ENCODE assay signal across 8 cellular contexts in genomic region chr1:117534995-117535467, GRCh38.
DNase-seq lines count a peak whose midpoint lies in the region; ATAC-seq and TF ChIP-seq lines count a peak whose summit lies in the region.

No MANE protein-coding gene starts in this region.

- H3K9me2 ChIP-seq in OCI-LY7 (ENCODE audit: insufficient read depth, low read length) = no peaks in the 10 kb centered on the region

- ATAC-seq in GM21529 (IDR thresholded peaks at IDR 0.05; ENCODE audit: unreplicated experiment) = peak; percentile 83
- ATAC-seq in Right ventricle myocardium superior (ENCODE audit: poor library complexity) = peak; percentile 94

- CTCF ChIA-PET in OCI-LY7 (lab: Charles Lee; ENCODE audit: unreplicated experiment) = interaction anchor here (0.6 to 4.2 kb wide), 17 partner anchors 21 to 346 kb away, joined by 3 to 32 read pairs (median 8); no protein-coding TSS in a partner anchor

- peak; percentile 94 for TF ChIP-seq CTCF in OCI-LY7 (conservative IDR thresholded peaks at IDR 0.05; ENCODE audit: low read length)

- POLR2A ChIA-PET in OCI-LY7 (lab: Charles Lee) = interaction anchor here (0.7 to 4.6 kb wide), 23 partner anchors 13 to 638 kb away, joined by 3 to 38 read pairs (median 5); partner anchors contain the start of gene TENT5C

- H3K9ac ChIP-seq in rectal smooth muscle tissue (ENCODE audit: low read length) = no peak overlapping the region

- peak; percentile 69 for DNase-seq in EH (ENCODE audit: low read depth)
- DNase-seq in HuH-7.5 (ENCODE audit: low spot score) = peak; percentile 12
- peak; percentile 85 for DNase-seq in OCI-LY7 (ENCODE audit: low spot score)
- peak; percentile 7 for DNase-seq in activated effector memory CD4-positive, alpha-beta T cell treated with Interleukin-2 at 50 U/mL for 16 hours
- no peak for DNase-seq in Right ventricle myocardium superior
- DNase-seq in T1000 (lab: John Stamatoyannopoulos, UW) = no peak

- no peaks in the 10 kb centered on the region for H3K27me3 ChIP-seq in rectal smooth muscle tissue (ENCODE audit: control insufficient read depth, insufficient read depth, low read length)

- H3K4me2 ChIP-seq in OCI-LY7 (ENCODE audit: low read length) = peak overlapping the region; percentile 49

- no peak overlapping the region for H3K4me3 ChIP-seq in OCI-LY7 (ENCODE audit: low read depth, low read length, poor library complexity, severe bottlenecking)
- peak overlapping the region; percentile 36 for H3K4me3 ChIP-seq in rectal smooth muscle tissue (ENCODE audit: low read length)

- H3K27ac ChIP-seq in OCI-LY7 (ENCODE audit: low read depth, low read length, poor library complexity, severe bottlenecking) (no peak overlapping the region), rectal smooth muscle tissue (ENCODE audit: low read depth, low read length) (no peak overlapping the region)

- H2AFZ ChIP-seq in OCI-LY7 (ENCODE audit: low read length) = peak overlapping the region; percentile 63; the same call in 1 of the 2 replicates

- H4K20me1 ChIP-seq in OCI-LY7 (ENCODE audit: insufficient read depth, low read length) = no peaks in the 10 kb centered on the region

- BruUV-seq in OCI-LY7 (replicated peaks; lab: Mats Ljungman, UMichigan) = no TSS peak

- no peaks in the 10 kb centered on the region for H3K36me3 ChIP-seq in OCI-LY7 (ENCODE audit: insufficient read depth, low read length)
- H3K36me3 ChIP-seq in rectal smooth muscle tissue (ENCODE audit: control insufficient read depth, insufficient read depth, low read length) = no peaks in the 10 kb centered on the region

- intact Hi-C loops in OCI-LY7 (cut with micrococcal nuclease; ENCODE audit: unreplicated experiment) = loop anchor here (1.0 to 5.0 kb wide), 5 partner anchors 122 to 223 kb away; no protein-coding TSS in a partner anchor
- intact Hi-C loops in Right ventricle myocardium superior (cut with DNase I) = loop anchor here (5.0 to 10.0 kb wide), 2 partner anchors 70 to 222 kb away; partner anchors contain the start of gene TENT5C

- no peaks in the 10 kb centered on the region for H3K9me3 ChIP-seq in OCI-LY7 (ENCODE audit: low read length)

- H3K4me1 ChIP-seq in OCI-LY7 (ENCODE audit: insufficient read depth, low read length, poor library complexity, severe bottlenecking) (peaks cover 35% of the 10 kb centered on the region), rectal smooth muscle tissue (ENCODE audit: control insufficient read depth, insufficient read depth, low read length) (no peaks in the 10 kb centered on the region)

- no peaks in the 10 kb centered on the region for H3K79me2 ChIP-seq in OCI-LY7 (ENCODE audit: insufficient read depth, low read depth, low read length)

Comparison
In these comparisons a context has a peak if more than half of its experiments do, and no peak if none do; other contexts are left out.
1. DNase-seq: peak in EH (single experiment), HuH-7.5 (single experiment), OCI-LY7 (single experiment) and activated effector memory CD4-positive, alpha-beta T cell treated with Interleukin-2 at 50 U/mL for 16 hours (single experiment); none in Right ventricle myocardium superior (single experiment) and T1000 (single experiment).